In genomic region chr14:100785338-100785615, GRCh38 we compare ENCODE assay signal across 17 cellular contexts. TPM values are rescaled to one million over a fixed set of nuclear protein-coding genes. Genes with fewer than 3 reads are reported as not detected.
DNase-seq lines count a peak whose midpoint lies in the region; ATAC-seq and TF ChIP-seq lines count a peak whose summit lies in the region.
"Had no signal": no experiment of that assay in that cellular context is flagged by ENCODE, and none has a peak within 500 bp of the region (broad histone marks: within the 10 kb centered on the region; RNA-seq: fewer than 3 reads in every experiment).

No MANE protein-coding gene starts in this region.

- H3K27ac ChIP-seq in heart left ventricle (no peak overlapping the region), neural progenitor cell (no peak overlapping the region), aorta (ENCODE audit: low read depth in 1 of 2, low read length in 2 of 2) (no peak overlapping the region)
- H3K27ac ChIP-seq: BLaER1 treated with 17β-estradiol and CSF1 and Interleukin-3, amounts not matched to agents 10 nM and 100 nM; HL-60 had no signal

- H3K79me2 ChIP-seq in neural progenitor cell (ENCODE audit: low read depth) = no peaks in the 10 kb centered on the region

- H4K20me1 ChIP-seq in neural progenitor cell (ENCODE audit: low read depth) = no peaks in the 10 kb centered on the region
- H4K20me1 ChIP-seq: BLaER1 treated with 17β-estradiol and CSF1 and Interleukin-3, amounts not matched to agents 10 nM and 100 nM had no signal

- ATAC-seq in heart left ventricle (no peak), aorta (ENCODE audit: low FRiP score) (peak; percentile 37), GM19455 (IDR thresholded peaks at IDR 0.05; ENCODE audit: unreplicated experiment) (no peak)

- peaks cover 0 to 38% (median 2%) of the 10 kb centered on the region in 9 donors for H3K27me3 ChIP-seq in heart left ventricle
- no peaks in the 10 kb centered on the region for H3K27me3 ChIP-seq in neural progenitor cell
- no peaks in the 10 kb centered on the region for H3K27me3 ChIP-seq in aorta (ENCODE audit: control insufficient read depth in 1 of 2, insufficient read depth in 2 of 2, low read length in 1 of 2)
- H3K27me3 ChIP-seq: BLaER1 treated with 17β-estradiol and CSF1 and Interleukin-3, amounts not matched to agents 10 nM and 100 nM had no signal

- WGBS in heart left ventricle, 4 donors = 89 to 96% (median 94%) methylated on average over 4 of the region's 4 CpGs
- WGBS in aorta, 2 donors = 89 to 90% methylated on average over 4 of the region's 4 CpGs

- no peaks in the 10 kb centered on the region for H3K9me3 ChIP-seq in heart left ventricle
- no peaks in the 10 kb centered on the region for H3K9me3 ChIP-seq in neural progenitor cell (ENCODE audit: low read depth)
- no peaks in the 10 kb centered on the region for H3K9me3 ChIP-seq in aorta (ENCODE audit: control insufficient read depth, low read length)
- H3K9me3 ChIP-seq: BLaER1 treated with 17β-estradiol and CSF1 and Interleukin-3, amounts not matched to agents 10 nM and 100 nM had no signal

- H3K9me3 Mint-ChIP-seq in brain (peaks cover 0 to 18% (median 0%) of the 10 kb centered on the region in 5 experiments), neural progenitor cell (peaks cover 2% of the 10 kb centered on the region)
- H3K9me3 Mint-ChIP-seq: HFFc6 had no signal

- TF ChIP-seq CTCF in heart left ventricle (IDR thresholded peaks at IDR 0.05) (no peak), brain (conservative IDR thresholded peaks at IDR 0.05) (no peak), neural progenitor cell (IDR thresholded peaks at IDR 0.05) (no peak)

- peak in 3 of 5 donors; percentile 2 to 24 (median 8) for DNase-seq in heart left ventricle
- DNase-seq in cardiac septum (ENCODE audit: low spot score) = no peak
- DNase-seq in neural progenitor cell (ENCODE audit: low spot score) = no peak
- DNase-seq in aorta = peak in 1 of 2 donors; percentile 26
- no peak for DNase-seq in SW 1271 (lab: John Stamatoyannopoulos, UW)
- DNase-seq: 8988T; AML-193; CD4-positive, CD25-positive, alpha-beta regulatory T cell; DMS53; GF-D8; HCEC 1CT; HFFc6 had no signal

- intact Hi-C loops in heart left ventricle (cut with DNase I) (no loop called here), cardiac septum (cut with DNase I) (no loop called here), aorta (cut with DNase I) (no loop called here)

- no peaks in the 10 kb centered on the region for H3K36me3 ChIP-seq in heart left ventricle
- no peaks in the 10 kb centered on the region for H3K36me3 ChIP-seq in neural progenitor cell
- H3K36me3 ChIP-seq in aorta (ENCODE audit: control insufficient read depth in 1 of 2, insufficient read depth in 2 of 2, low read length in 1 of 2) = no peaks in the 10 kb centered on the region
- H3K36me3 ChIP-seq: BLaER1 treated with 17β-estradiol and CSF1 and Interleukin-3, amounts not matched to agents 10 nM and 100 nM had no signal

- no peak for TF ChIP-seq POLR2A in heart left ventricle (IDR thresholded peaks at IDR 0.05)

- H2AFZ ChIP-seq in neural progenitor cell (replicated peaks) = no peak overlapping the region

- H3K9ac ChIP-seq in neural progenitor cell = no peak overlapping the region
- H3K9ac ChIP-seq: BLaER1 treated with 17β-estradiol and CSF1 and Interleukin-3, amounts not matched to agents 10 nM and 100 nM had no signal

- H3K27ac Mint-ChIP-seq in brain (peak overlapping the region; percentile 52 to 99 (median 78)), neural progenitor cell (peak overlapping the region; percentile 81)
- H3K27ac Mint-ChIP-seq: HFFc6 had no signal

- H3K4me3 Mint-ChIP-seq in brain = peak overlapping the region in 1 of 5 experiments; percentile 22
- H3K4me3 Mint-ChIP-seq in neural progenitor cell = peak overlapping the region; percentile 32
- H3K4me3 Mint-ChIP-seq: CD4-positive, CD25-positive, alpha-beta regulatory T cell; HFFc6 had no signal

- H3K27me3 Mint-ChIP-seq in brain (peaks cover 15% of the 10 kb centered on the region), neural progenitor cell (ENCODE audit: insufficient read depth, low read depth) (peaks cover 38% of the 10 kb centered on the region)

- H3K4me3 ChIP-seq in heart left ventricle (no peak overlapping the region), neural progenitor cell (no peak overlapping the region), aorta (ENCODE audit: low read length in 2 of 2) (no peak overlapping the region)
- H3K4me3 ChIP-seq: BLaER1 treated with 17β-estradiol and CSF1 and Interleukin-3, amounts not matched to agents 10 nM and 100 nM had no signal

- H3K4me1 ChIP-seq in heart left ventricle (no peaks in the 10 kb centered on the region), neural progenitor cell (peaks cover 40% of the 10 kb centered on the region), aorta (ENCODE audit: control insufficient read depth in 1 of 2, insufficient read depth in 2 of 2, low read length in 2 of 2) (no peaks in the 10 kb centered on the region)
- H3K4me1 ChIP-seq: BLaER1 treated with 17β-estradiol and CSF1 and Interleukin-3, amounts not matched to agents 10 nM and 100 nM had no signal

- no peaks in the 10 kb centered on the region for H3K36me3 Mint-ChIP-seq in brain
- no peaks in the 10 kb centered on the region for H3K36me3 Mint-ChIP-seq in neural progenitor cell
- H3K36me3 Mint-ChIP-seq: CD4-positive, CD25-positive, alpha-beta regulatory T cell had no signal

- H3K4me1 Mint-ChIP-seq in brain (peaks cover 89% of the 10 kb centered on the region), neural progenitor cell (peaks cover 77% of the 10 kb centered on the region)
- H3K4me1 Mint-ChIP-seq: CD4-positive, CD25-positive, alpha-beta regulatory T cell had no signal

- H3K4me2 ChIP-seq in neural progenitor cell = no peak overlapping the region
- H3K4me2 ChIP-seq: BLaER1 treated with 17β-estradiol and CSF1 and Interleukin-3, amounts not matched to agents 10 nM and 100 nM had no signal

- H3F3A ChIP-seq in neural progenitor cell (ENCODE audit: low read depth) = peaks cover 24% of the 10 kb centered on the region

RNA-seq across cellular contexts. Expression of gene MEG3, which starts 40.6 kb away (rescaled TPM):
- total RNA-seq in heart left ventricle (10 to 100 TPM in 4 of 9 donors, 1 to 10 TPM in 5; 3.6 to 37.7 (median 9.9) TPM), cardiac septum (25.4 TPM), neural progenitor cell (ENCODE audit: low replicate concordance) (7.3 and 10.6 TPM in 2 replicates), aorta (100 to 1,000 TPM in 1 of 2 donors, 10 to 100 TPM in 1; 51.2 to 246 TPM)
- polyA plus RNA-seq in heart left ventricle (10 to 100 TPM in 1 of 2 donors, 1 to 10 TPM in 1; 5.6 to 36.7 TPM), brain (ENCODE audit: insufficient read depth, low read depth, low replicate concordance) (33.5 TPM), aorta (100 to 1,000 TPM in 1 of 2 donors, 10 to 100 TPM in 1; 21.4 to 454 TPM)
- total RNA-seq: H4 had no signal
- polyA plus RNA-seq: CD4-positive, CD25-positive, alpha-beta regulatory T cell had no signal

RNA-seq across cellular contexts. Expression of gene DLK1, which starts 58.6 kb away (rescaled TPM):
- total RNA-seq in heart left ventricle = 10 to 100 TPM in 5 of 9 donors, 1 to 10 TPM in 4; 1.4 to 52.4 (median 10.2) TPM
- polyA plus RNA-seq in heart left ventricle = 1 to 10 TPM; 3.7 to 6.4 TPM
- 1.2 TPM for total RNA-seq in cardiac septum
- polyA plus RNA-seq in brain (ENCODE audit: insufficient read depth, low read depth, low replicate concordance) = 233 TPM
- total RNA-seq in neural progenitor cell (ENCODE audit: low replicate concordance) = 312 and 1,018 TPM in 2 replicates
- not detected for total RNA-seq in aorta
- polyA plus RNA-seq in aorta = under 1 TPM in 1 of 2 donors, not detected in 1; 0.13 TPM
- total RNA-seq: CD4-positive, CD25-positive, alpha-beta regulatory T cell; H4; HFFc6 had no signal
- polyA plus RNA-seq: CD4-positive, CD25-positive, alpha-beta regulatory T cell had no signal

Comparison
In these comparisons a context has a peak if more than half of its experiments do, and no peak if none do; other contexts are left out.
1. DNase-seq: peak in heart left ventricle (3 of 5); none in cardiac septum (single experiment), neural progenitor cell (single experiment) and SW 1271 (0 of 2).